8 cellular contexts compared by ENCODE assay signal in the genomic region with DNA sequence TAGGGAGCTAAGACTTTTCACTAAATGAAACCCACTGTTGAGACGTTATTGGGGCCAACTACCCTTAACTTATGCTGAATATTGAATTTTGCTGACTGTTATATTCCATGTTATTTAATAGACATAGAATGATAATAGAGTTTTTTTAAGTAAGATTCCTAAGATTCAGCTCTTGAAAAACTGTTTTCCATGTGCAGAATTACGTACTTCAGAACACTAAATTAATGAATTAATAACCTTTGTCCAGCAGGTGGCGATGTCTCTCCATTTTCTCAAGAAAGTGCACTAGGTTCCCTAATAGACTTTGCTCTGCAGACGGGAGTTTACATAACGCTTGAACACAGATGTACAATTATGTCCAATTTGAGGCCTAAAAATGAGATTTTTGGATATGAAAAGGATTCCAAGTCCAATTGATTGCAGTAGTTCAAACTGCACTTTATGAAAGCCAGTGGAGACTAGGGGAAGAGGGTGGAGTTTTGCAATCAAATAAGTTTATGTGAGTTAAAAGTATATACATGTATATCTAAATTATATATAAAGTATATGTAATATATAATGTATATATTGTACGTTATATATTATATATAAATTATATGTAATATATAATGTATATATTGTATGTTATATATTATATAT.
DNase-seq lines count a peak whose midpoint lies in the region; ATAC-seq and TF ChIP-seq lines count a peak whose summit lies in the region.

No MANE protein-coding gene starts in this region.

- intact Hi-C loops in heart right ventricle (cut with DNase I) = loop anchor here in 8 of 10 donors (1.0 to 5.0 kb wide), 6 partner anchors 53 to 488 kb away; no protein-coding TSS in a partner anchor
- intact Hi-C loops in sciatic nerve (cut with DNase I) = loop anchor here (2.0 kb wide), 1 partner anchor 404 kb away; no protein-coding TSS in a partner anchor

- TF ChIP-seq CTCF in GM12872 (IDR thresholded peaks at IDR 0.05; ENCODE audit: insufficient read depth, low read depth, low read length) = peak; percentile 41; the same call in 2 of the 3 replicates
- peak; percentile 66 to 87 (median 80) for TF ChIP-seq CTCF in heart right ventricle (IDR thresholded peaks at IDR 0.05)

- peaks cover 0 to 10% (median 0%) of the 10 kb centered on the region in 11 donors for H3K9me3 ChIP-seq in heart right ventricle

- 13 to 18% methylated on average over 6 of the region's 6 CpGs for WGBS in heart right ventricle, 2 donors

- H3K27ac ChIP-seq in heart right ventricle = no peak overlapping the region

- in situ Hi-C loops in SK-MEL-5 (cut with HindIII; ENCODE audit: low pct_unique_long_range_greater_than_20kb, low sequenced_read_pairs) = no loop called here

- peak; percentile 91 for DNase-seq in NCI-H1105 treated with DMSO at 0.1 percent for 48 hours (lab: John Stamatoyannopoulos, UW)
- DNase-seq in SK-MEL-5 (ENCODE audit: low read depth, low spot score) = peak; percentile 87
- peak; percentile 49 for DNase-seq in activated naive CD8-positive, alpha-beta T cell treated with anti-CD3 and anti-CD28 coated beads, Interleukin-2, amount 50 U/mL, for 16 hours (ENCODE audit: low read depth, low spot score)
- peak in 1 of 2 donors; percentile 84 for DNase-seq in heart right ventricle
- peak; percentile 80 for DNase-seq in sciatic nerve (ENCODE audit: low spot score)
- no peak for DNase-seq in islet precursor cell

- no peaks in the 10 kb centered on the region for H3K27me3 ChIP-seq in heart right ventricle

- H3K4me1 ChIP-seq in heart right ventricle = peaks cover 0 to 21% (median 0%) of the 10 kb centered on the region in 9 donors

- no peak overlapping the region for H3K4me3 ChIP-seq in heart right ventricle

- ATAC-seq in heart right ventricle (peak; percentile 57 to 80 (median 76)), sciatic nerve (peak; percentile 79), HG03565 (IDR thresholded peaks at IDR 0.05; ENCODE audit: unreplicated experiment) (no peak)

- H3K36me3 ChIP-seq in heart right ventricle = no peaks in the 10 kb centered on the region
